ENCODE assay signal across 17 cellular contexts in the genomic region with DNA sequence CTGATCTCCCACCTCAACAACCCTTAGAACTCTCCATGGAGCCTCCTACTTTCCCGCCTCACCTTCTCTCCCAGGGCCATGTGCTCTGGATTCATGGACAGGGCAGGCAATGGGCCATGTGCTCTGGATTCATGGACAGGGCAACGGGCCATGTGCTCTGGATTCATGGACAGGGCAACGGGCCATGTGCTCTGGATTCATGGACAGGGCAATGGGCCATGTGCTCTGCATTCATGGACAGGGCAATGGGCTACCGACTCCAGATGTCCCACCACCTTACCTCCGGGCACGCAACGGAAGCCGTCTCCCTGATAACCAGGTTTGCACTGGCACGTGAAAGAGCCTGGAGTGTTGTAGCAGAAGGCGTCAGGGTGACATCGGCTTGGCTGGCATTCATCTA.
"Had no signal": no experiment of that assay in that cellular context is flagged by ENCODE, and none has a peak within 500 bp of the region (broad histone marks: within the 10 kb centered on the region; RNA-seq: fewer than 3 reads in every experiment).

No MANE protein-coding gene starts in this region.

- H3K36me3 Mint-ChIP-seq: stimulated activated memory B cell treated with anti-CD40 and anti-IgM and Interleukin-4, amounts not matched to agents 10 μg/mL and 1 μg/mL and 100 μg/mL, for 72 hours; T-cell had no signal

- H3K36me3 ChIP-seq: ovary had no signal

- H3K9me3 ChIP-seq: ovary had no signal

- DNase-seq: activated CD4-positive, alpha-beta T cell treated with anti-CD3 and anti-CD28 coated beads, Interleukin-2, amount 50 U/mL, for 4 hours; activated naive CD4-positive, alpha-beta T cell treated with Interleukin-2 at 50 U/mL for 16 hours; anterior cingulate cortex; brain microvascular endothelial cell; cerebellar nuclear complex; effector CD8-positive, alpha-beta T cell; left colon; mesendoderm; nephron progenitor cell; stimulated activated CD4-positive, alpha-beta T cell treated with anti-CD3 and anti-CD28 coated beads, Interleukin-2, amount 100 ng/mL, for 48 hours; T-cell; T1000; trophoblast cell had no signal

- H3K4me1 Mint-ChIP-seq: activated T-helper 17 cell treated with anti-CD3 and anti-CD28 coated beads, Interleukin-2, amount 50 U/mL, for 72 hours; stimulated activated memory B cell treated with anti-CD40 and anti-IgM and Interleukin-4, amounts not matched to agents 10 μg/mL and 1 μg/mL and 100 μg/mL, for 72 hours; T-cell had no signal

- H3K27me3 Mint-ChIP-seq: activated T-helper 17 cell treated with anti-CD3 and anti-CD28 coated beads, Interleukin-2, amount 50 U/mL, for 72 hours; T-cell had no signal

- H3K27me3 ChIP-seq: brain microvascular endothelial cell, ovary had no signal

- H3K27ac ChIP-seq: ovary had no signal

- H3K9me3 Mint-ChIP-seq: nephron progenitor cell; stimulated activated memory B cell treated with anti-CD40 and anti-IgM and Interleukin-4, amounts not matched to agents 10 μg/mL and 1 μg/mL and 100 μg/mL, for 72 hours; T-cell had no signal

- ATAC-seq: activated CD4-positive, CD25-positive, alpha-beta regulatory T cell treated with anti-CD3 and anti-CD28 coated beads, Interleukin-2, amount 50 U/mL, for 24 hours; activated T-helper 17 cell treated with anti-CD3 and anti-CD28 coated beads, Interleukin-2, amount 50 U/mL, for 72 hours; left colon; stimulated activated memory B cell treated with anti-CD40 and anti-IgM and Interleukin-4, amounts not matched to agents 10 μg/mL and 1 μg/mL and 100 μg/mL, for 72 hours; T-cell had no signal

- H3K4me3 Mint-ChIP-seq: activated T-helper 17 cell treated with anti-CD3 and anti-CD28 coated beads, Interleukin-2, amount 50 U/mL, for 72 hours; nephron progenitor cell; stimulated activated memory B cell treated with anti-CD40 and anti-IgM and Interleukin-4, amounts not matched to agents 10 μg/mL and 1 μg/mL and 100 μg/mL, for 72 hours; T-cell had no signal

- H3K4me3 ChIP-seq: ovary had no signal

- H3K27ac Mint-ChIP-seq: activated T-helper 17 cell treated with anti-CD3 and anti-CD28 coated beads, Interleukin-2, amount 50 U/mL, for 72 hours; nephron progenitor cell; stimulated activated memory B cell treated with anti-CD40 and anti-IgM and Interleukin-4, amounts not matched to agents 10 μg/mL and 1 μg/mL and 100 μg/mL, for 72 hours; T-cell had no signal
